ENCODE assay signal across 32 cellular contexts in genomic region chr10:130456616-130457015, GRCh38.
"Had no signal": no experiment of that assay in that cellular context is flagged by ENCODE, and none has a peak within 500 bp of the region (broad histone marks: within the 10 kb centered on the region; RNA-seq: fewer than 3 reads in every experiment).

No MANE protein-coding gene starts in this region.

- ATAC-seq: activated CD8-positive, alpha-beta T cell treated with anti-CD3 and anti-CD28 coated beads for 36 hours; activated naive CD4-positive, alpha-beta T cell treated with anti-CD3 and anti-CD28 coated beads, Interleukin-2, amount 50 U/mL, for 72 hours; activated naive CD8-positive, alpha-beta T cell treated with anti-CD3 and anti-CD28 coated beads, Interleukin-2, amount 50 U/mL, for 24 hours had no signal

- H3K27ac ChIP-seq: brain microvascular endothelial cell, cardiac muscle cell, Peyer's patch, RWPE1, SJCRH30, VCaP had no signal

- H3K9me2 ChIP-seq: SK-N-SH had no signal

- H3K27ac Mint-ChIP-seq: activated CD4-positive, alpha-beta T cell treated with anti-CD3 and anti-CD28 coated beads, Interleukin-2, amount 10 ng/mL, durations not matched to agents 7 days and 5 days; activated CD8-positive, alpha-beta T cell treated with anti-CD3 and anti-CD28 coated beads for 36 hours; activated naive CD4-positive, alpha-beta T cell treated with anti-CD3 and anti-CD28 coated beads, Interleukin-2, amount 50 U/mL, for 72 hours; activated naive CD8-positive, alpha-beta T cell treated with anti-CD3 and anti-CD28 coated beads, Interleukin-2, amount 50 U/mL, for 24 hours; activated T-cell treated with anti-CD3 and anti-CD28 coated beads, Interleukin-2, amount 50 U/mL, for 24 hours; activated T-helper 1 cell treated with anti-CD3 and anti-CD28 coated beads, Interleukin-12 subunit alpha, Interleukin-12 subunit beta, Interleukin-2, Interleukin-4 antibody, amounts not matched to agents 30 ng/mL and 10 ng/mL and 1 ng/mL, durations not matched to agents 14 hours and 24 hours and 36 hours had no signal

- H3K9me3 Mint-ChIP-seq: activated CD4-positive, alpha-beta T cell treated with anti-CD3 and anti-CD28 coated beads, Interleukin-2, amount 10 ng/mL, durations not matched to agents 7 days and 5 days; activated CD8-positive, alpha-beta T cell treated with anti-CD3 and anti-CD28 coated beads for 36 hours; activated naive CD4-positive, alpha-beta T cell treated with anti-CD3 and anti-CD28 coated beads, Interleukin-2, amount 50 U/mL, for 72 hours; activated naive CD8-positive, alpha-beta T cell treated with anti-CD3 and anti-CD28 coated beads, Interleukin-2, amount 50 U/mL, for 24 hours; activated T-cell treated with anti-CD3 and anti-CD28 coated beads, Interleukin-2, amount 50 U/mL, for 24 hours; activated T-helper 1 cell treated with anti-CD3 and anti-CD28 coated beads, Interleukin-12 subunit alpha, Interleukin-12 subunit beta, Interleukin-2, Interleukin-4 antibody, amounts not matched to agents 30 ng/mL and 10 ng/mL and 1 ng/mL, durations not matched to agents 14 hours and 24 hours and 36 hours had no signal

- H3K4me1 ChIP-seq: Peyer's patch, SJCRH30 had no signal

- H3K27me3 ChIP-seq: brain microvascular endothelial cell, cardiac muscle cell, MG63, Peyer's patch, SJCRH30 had no signal

- H3K4me2 ChIP-seq: SK-N-SH had no signal

- H3K36me3 ChIP-seq: brain microvascular endothelial cell, cardiac muscle cell, MG63, Peyer's patch, SJCRH30 had no signal

- H3K4me3 Mint-ChIP-seq: activated CD4-positive, alpha-beta T cell treated with anti-CD3 and anti-CD28 coated beads, Interleukin-2, amount 10 ng/mL, durations not matched to agents 7 days and 5 days; activated CD8-positive, alpha-beta T cell treated with anti-CD3 and anti-CD28 coated beads for 36 hours; activated naive CD8-positive, alpha-beta T cell treated with anti-CD3 and anti-CD28 coated beads, Interleukin-2, amount 50 U/mL, for 24 hours; activated T-cell treated with anti-CD3 and anti-CD28 coated beads, Interleukin-2, amount 50 U/mL, for 24 hours; activated T-helper 1 cell treated with anti-CD3 and anti-CD28 coated beads, Interleukin-12 subunit alpha, Interleukin-12 subunit beta, Interleukin-2, Interleukin-4 antibody, amounts not matched to agents 30 ng/mL and 10 ng/mL and 1 ng/mL, durations not matched to agents 14 hours and 24 hours and 36 hours had no signal

- DNase-seq: activated CD4-positive, alpha-beta T cell treated with anti-CD3 and anti-CD28 coated beads, Interleukin-2, amount 10 ng/mL, durations not matched to agents 7 days and 5 days; activated CD4-positive, CD25-positive, alpha-beta regulatory T cell; activated CD8-positive, alpha-beta T cell treated with anti-CD3 and anti-CD28 coated beads for 36 hours; activated effector memory CD4-positive, alpha-beta T cell treated with Interleukin-2 at 50 U/mL for 16 hours; activated naive CD4-positive, alpha-beta T cell treated with Interleukin-2 at 50 U/mL for 16 hours; activated naive CD8-positive, alpha-beta T cell treated with anti-CD3 and anti-CD28 coated beads, Interleukin-2, amount 50 U/mL, for 24 hours; activated T-cell treated with anti-CD3 and anti-CD28 coated beads, Interleukin-2, amount 50 U/mL, for 24 hours; amniotic stem cell; brain microvascular endothelial cell; MG63; MV-4-11; NCI-H1092 treated with DMSO at 0.1 percent for 48 hours; NCI-H1417 treated with DMSO at 0.1 percent for 48 hours; NCI-H1694; NCI-H2029; NCI-H2107; NCI-H2171 treated with DMSO at 0.1 percent for 48 hours; NCI-H226; NCI-H526; NCI-H82; NK-92 treated with Interleukin-12 subunit alpha and Interleukin-12 subunit beta, amount 100 ng/mL, for 24 hours; OCI-M1; Peyer's patch; Right ventricle myocardium superior; SJCRH30; SK-N-SH; T-helper 1 cell had no signal

- H3K4me1 Mint-ChIP-seq: activated CD4-positive, alpha-beta T cell treated with anti-CD3 and anti-CD28 coated beads, Interleukin-2, amount 10 ng/mL, durations not matched to agents 7 days and 5 days; activated naive CD8-positive, alpha-beta T cell treated with anti-CD3 and anti-CD28 coated beads, Interleukin-2, amount 50 U/mL, for 24 hours had no signal

- H3K4me3 ChIP-seq: cardiac muscle cell, MG63, Peyer's patch, SJCRH30 had no signal

- H3K9me3 ChIP-seq: MG63, SJCRH30, SK-N-SH had no signal

- H3K27me3 Mint-ChIP-seq: activated CD4-positive, alpha-beta T cell treated with anti-CD3 and anti-CD28 coated beads, Interleukin-2, amount 10 ng/mL, durations not matched to agents 7 days and 5 days; activated T-cell treated with anti-CD3 and anti-CD28 coated beads, Interleukin-2, amount 50 U/mL, for 24 hours had no signal
